In the genomic region with DNA sequence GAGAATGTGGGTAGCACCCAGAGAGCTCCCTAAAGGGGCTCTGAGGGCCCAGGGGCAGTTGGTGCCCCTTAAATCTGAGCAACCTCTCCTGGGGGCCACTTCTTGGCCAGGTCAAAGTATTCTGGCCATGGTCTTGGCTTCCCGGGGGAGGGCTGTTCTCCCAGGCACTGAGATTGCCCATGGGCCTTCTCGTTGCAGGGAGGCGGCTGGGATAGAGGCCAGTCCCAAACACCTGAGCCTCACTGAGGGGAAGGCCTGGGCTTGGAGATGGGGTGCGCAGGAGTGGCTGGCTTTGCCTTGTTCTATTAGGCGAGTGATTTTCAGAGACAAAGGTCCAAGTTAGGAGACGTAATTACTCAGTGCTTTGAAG, we compare ENCODE assay signal across 6 cellular contexts.
"Had no signal": no experiment of that assay in that cellular context is flagged by ENCODE, and none has a peak within 500 bp of the region (broad histone marks: within the 10 kb centered on the region; RNA-seq: fewer than 3 reads in every experiment).

No MANE protein-coding gene starts in this region.

- H3K9me3 ChIP-seq: HAP-1 had no signal

- H3K27ac Mint-ChIP-seq: GM23338, HFFc6 had no signal

- H3K4me3 ChIP-seq: GM23338, HAP-1, K562 had no signal

- ATAC-seq: GM23338, HCT116, K562 had no signal

- DNase-seq: HFFc6, IMR-90 had no signal

- H2AFZ ChIP-seq: GM23338 had no signal

- H3K4me2 ChIP-seq: GM23338 had no signal

- H3K36me3 ChIP-seq: HAP-1 had no signal

- H3K4me3 Mint-ChIP-seq: GM23338, HFFc6 had no signal

- H3K9me3 Mint-ChIP-seq: HFFc6 had no signal

- H3K4me1 ChIP-seq: HAP-1 had no signal
